ENCODE assay signal across 17 cellular contexts in the genomic region with DNA sequence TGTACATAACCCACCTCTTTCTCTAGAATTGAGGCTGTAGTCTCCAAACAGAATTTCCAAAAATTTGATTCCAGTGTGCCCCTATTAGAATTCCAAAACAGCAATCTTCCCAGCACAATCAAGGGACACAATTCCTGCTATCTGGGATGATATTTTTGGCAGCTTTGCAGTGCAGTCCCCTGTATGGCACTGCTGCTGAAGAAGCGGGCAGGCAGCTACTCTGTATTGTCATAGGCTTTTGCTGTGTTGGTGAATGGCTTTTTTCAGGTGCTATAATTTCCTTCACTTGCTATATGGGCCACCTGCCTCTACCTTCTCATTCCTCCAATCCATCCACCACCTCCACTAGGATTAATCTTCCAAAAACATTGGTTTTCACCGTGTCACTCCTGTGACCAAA.
DNase-seq lines count a peak whose midpoint lies in the region; ATAC-seq and TF ChIP-seq lines count a peak whose summit lies in the region.
"Had no signal": no experiment of that assay in that cellular context is flagged by ENCODE, and none has a peak within 500 bp of the region (broad histone marks: within the 10 kb centered on the region; RNA-seq: fewer than 3 reads in every experiment).

No MANE protein-coding gene starts in this region.

- no peaks in the 10 kb centered on the region for H4K20me1 ChIP-seq in osteoblast (ENCODE audit: insufficient read depth, low read length)

- H3K27ac ChIP-seq in AG04450 (ENCODE audit: low read depth, low read length) = peak overlapping the region; percentile 81
- peak overlapping the region; percentile 36 to 66 (median 57) for H3K27ac ChIP-seq in esophagus muscularis mucosa (replicated peaks in 1 of 4)
- H3K27ac ChIP-seq in osteoblast (ENCODE audit: low read depth, low read length) = peak overlapping the region; percentile 70

- POLR2A ChIA-PET in AG04450 (lab: Yijun Ruan, JAX) = interaction anchor here (0.5 to 1.5 kb wide), 2 partner anchors 10 to 143 kb away, joined by 6 to 20 read pairs; no protein-coding TSS in a partner anchor

- CTCF ChIA-PET in AG04450 (lab: Charles Lee) = interaction anchor here (1.4 kb wide), 1 partner anchor 119 kb away, joined by 3 read pairs; no protein-coding TSS in a partner anchor

- H3K79me2 ChIP-seq in osteoblast (ENCODE audit: insufficient read depth, low read length) = no peaks in the 10 kb centered on the region

- H3K4me3 ChIP-seq in AG04450 (ENCODE audit: low read depth, low read length) = no peak overlapping the region
- no peak overlapping the region for H3K4me3 ChIP-seq in esophagus muscularis mucosa
- no peak overlapping the region for H3K4me3 ChIP-seq in osteoblast (ENCODE audit: insufficient read depth, low read length)
- H3K4me3 ChIP-seq: GM12878 had no signal

- 78% methylated on average over 2 of the region's 2 CpGs for WGBS in esophagus muscularis mucosa

- H3K4me1 ChIP-seq in esophagus muscularis mucosa (peaks cover 20 to 34% (median 24%) of the 10 kb centered on the region in 4 donors), osteoblast (ENCODE audit: insufficient read depth, low read length) (peaks cover 21% of the 10 kb centered on the region)

- H3K36me3 ChIP-seq in esophagus muscularis mucosa (no peaks in the 10 kb centered on the region), osteoblast (ENCODE audit: insufficient read depth, low read length) (no peaks in the 10 kb centered on the region)

- no peak for TF ChIP-seq CTCF in AG04450 (IDR thresholded peaks at IDR 0.05; ENCODE audit: low read depth, low read length)
- no peak for TF ChIP-seq CTCF in esophagus muscularis mucosa (IDR thresholded peaks at IDR 0.05)
- TF ChIP-seq CTCF in osteoblast (IDR thresholded peaks at IDR 0.05; ENCODE audit: extremely low read depth, low read depth, low read length) = no peak

- TF ChIP-seq POLR2A in esophagus muscularis mucosa (IDR thresholded peaks at IDR 0.05; ENCODE audit: low read depth) = no peak

- peak; percentile 21; the same call in 2 of the 3 replicates for ATAC-seq in SK-N-SH treated with all-trans-retinoic acid at 6 μM for 48 hours
- ATAC-seq in GM18502 (IDR thresholded peaks at IDR 0.05; ENCODE audit: poor library complexity, unreplicated experiment) = no peak
- ATAC-seq in GM19351 (IDR thresholded peaks at IDR 0.05; ENCODE audit: unreplicated experiment) = no peak
- no peak for ATAC-seq in HG03439 (IDR thresholded peaks at IDR 0.05; ENCODE audit: unreplicated experiment)
- ATAC-seq: effector memory CD8-positive, alpha-beta T cell; GM12878; naive thymus-derived CD8-positive, alpha-beta T cell had no signal

- no peak for TF ChIP-seq EP300 in esophagus muscularis mucosa (IDR thresholded peaks at IDR 0.05)

- DNase-seq in AG04450 (ENCODE audit: low read depth, low spot score) (no peak), esophagus muscularis mucosa (ENCODE audit: extremely low spot score) (no peak), osteoblast (ENCODE audit: insufficient read length, low spot score, missing footprints) (no peak), T-helper 2 cell (no peak)
- DNase-seq: activated CD4-positive, alpha-beta T cell treated with anti-CD3 and anti-CD28 coated beads for 1 hour; activated gamma-delta T cell treated with Interleukin-2 at 50 U/mL for 16 hours; effector memory CD8-positive, alpha-beta T cell; Karpas-422; naive thymus-derived CD8-positive, alpha-beta T cell; NCI-H1417; NCI-H345; stimulated activated CD4-positive, alpha-beta T cell treated with anti-CD3 and anti-CD28 coated beads, Interleukin-15, amount 100 ng/mL, for 24 hours had no signal

- intact Hi-C loops in esophagus muscularis mucosa (cut with DNase I) = no loop called here

- H3K9me3 ChIP-seq in AG04450 (ENCODE audit: control insufficient read depth, insufficient read depth, low read length) (peaks cover 7% of the 10 kb centered on the region; the same call in 1 of the 2 replicates), esophagus muscularis mucosa (peaks cover 0 to 3% (median 0%) of the 10 kb centered on the region in 4 donors), osteoblast (ENCODE audit: low read depth, low read length) (no peaks in the 10 kb centered on the region)

- H2AFZ ChIP-seq in osteoblast (ENCODE audit: low read length) = no peak overlapping the region

- H3K27me3 ChIP-seq in AG04450 (ENCODE audit: control insufficient read depth, insufficient read depth, low read length) (no peaks in the 10 kb centered on the region), esophagus muscularis mucosa (no peaks in the 10 kb centered on the region), osteoblast (ENCODE audit: insufficient read depth, low read length) (no peaks in the 10 kb centered on the region)

- peak overlapping the region; percentile 42 for H3K4me2 ChIP-seq in osteoblast (ENCODE audit: insufficient read depth, low read length)

TF ChIP-seq in SK-N-SH treated with all-trans-retinoic acid at 6 μM for 48 hours, 23 proteins besides CTCF, POLR2A, EP300 and RAD21:
- TF ChIP-seq ZC3H10 (CRISPR knock-in tag; IDR thresholded peaks at IDR 0.05) (no peak), ZFP3 (CRISPR knock-in tag; IDR thresholded peaks at IDR 0.05) (no peak), ZFP30 (CRISPR knock-in tag; IDR thresholded peaks at IDR 0.05) (no peak), TOX (CRISPR knock-in tag; IDR thresholded peaks at IDR 0.05; ENCODE audit: borderline replicate concordance) (no peak)
- TF ChIP-seq, protein P1, sequence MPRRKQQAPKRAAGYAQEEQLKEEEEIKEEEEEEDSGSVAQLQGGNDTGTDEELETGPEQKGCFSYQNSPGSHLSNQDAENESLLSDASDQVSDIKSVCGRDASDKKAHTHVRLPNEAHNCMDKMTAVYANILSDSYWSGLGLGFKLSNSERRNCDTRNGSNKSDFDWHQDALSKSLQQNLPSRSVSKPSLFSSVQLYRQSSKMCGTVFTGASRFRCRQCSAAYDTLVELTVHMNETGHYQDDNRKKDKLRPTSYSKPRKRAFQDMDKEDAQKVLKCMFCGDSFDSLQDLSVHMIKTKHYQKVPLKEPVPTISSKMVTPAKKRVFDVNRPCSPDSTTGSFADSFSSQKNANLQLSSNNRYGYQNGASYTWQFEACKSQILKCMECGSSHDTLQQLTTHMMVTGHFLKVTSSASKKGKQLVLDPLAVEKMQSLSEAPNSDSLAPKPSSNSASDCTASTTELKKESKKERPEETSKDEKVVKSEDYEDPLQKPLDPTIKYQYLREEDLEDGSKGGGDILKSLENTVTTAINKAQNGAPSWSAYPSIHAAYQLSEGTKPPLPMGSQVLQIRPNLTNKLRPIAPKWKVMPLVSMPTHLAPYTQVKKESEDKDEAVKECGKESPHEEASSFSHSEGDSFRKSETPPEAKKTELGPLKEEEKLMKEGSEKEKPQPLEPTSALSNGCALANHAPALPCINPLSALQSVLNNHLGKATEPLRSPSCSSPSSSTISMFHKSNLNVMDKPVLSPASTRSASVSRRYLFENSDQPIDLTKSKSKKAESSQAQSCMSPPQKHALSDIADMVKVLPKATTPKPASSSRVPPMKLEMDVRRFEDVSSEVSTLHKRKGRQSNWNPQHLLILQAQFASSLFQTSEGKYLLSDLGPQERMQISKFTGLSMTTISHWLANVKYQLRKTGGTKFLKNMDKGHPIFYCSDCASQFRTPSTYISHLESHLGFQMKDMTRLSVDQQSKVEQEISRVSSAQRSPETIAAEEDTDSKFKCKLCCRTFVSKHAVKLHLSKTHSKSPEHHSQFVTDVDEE (CRISPR knock-in tag; IDR thresholded peaks at IDR 0.05) = no peak
- TF ChIP-seq, protein P2, sequence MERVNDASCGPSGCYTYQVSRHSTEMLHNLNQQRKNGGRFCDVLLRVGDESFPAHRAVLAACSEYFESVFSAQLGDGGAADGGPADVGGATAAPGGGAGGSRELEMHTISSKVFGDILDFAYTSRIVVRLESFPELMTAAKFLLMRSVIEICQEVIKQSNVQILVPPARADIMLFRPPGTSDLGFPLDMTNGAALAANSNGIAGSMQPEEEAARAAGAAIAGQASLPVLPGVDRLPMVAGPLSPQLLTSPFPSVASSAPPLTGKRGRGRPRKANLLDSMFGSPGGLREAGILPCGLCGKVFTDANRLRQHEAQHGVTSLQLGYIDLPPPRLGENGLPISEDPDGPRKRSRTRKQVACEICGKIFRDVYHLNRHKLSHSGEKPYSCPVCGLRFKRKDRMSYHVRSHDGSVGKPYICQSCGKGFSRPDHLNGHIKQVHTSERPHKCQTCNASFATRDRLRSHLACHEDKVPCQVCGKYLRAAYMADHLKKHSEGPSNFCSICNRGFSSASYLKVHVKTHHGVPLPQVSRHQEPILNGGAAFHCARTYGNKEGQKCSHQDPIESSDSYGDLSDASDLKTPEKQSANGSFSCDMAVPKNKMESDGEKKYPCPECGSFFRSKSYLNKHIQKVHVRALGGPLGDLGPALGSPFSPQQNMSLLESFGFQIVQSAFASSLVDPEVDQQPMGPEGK (CRISPR knock-in tag; IDR thresholded peaks at IDR 0.05; ENCODE audit: borderline replicate concordance) = no peak
